1 cellular context compared by ENCODE assay signal in the genomic region with DNA sequence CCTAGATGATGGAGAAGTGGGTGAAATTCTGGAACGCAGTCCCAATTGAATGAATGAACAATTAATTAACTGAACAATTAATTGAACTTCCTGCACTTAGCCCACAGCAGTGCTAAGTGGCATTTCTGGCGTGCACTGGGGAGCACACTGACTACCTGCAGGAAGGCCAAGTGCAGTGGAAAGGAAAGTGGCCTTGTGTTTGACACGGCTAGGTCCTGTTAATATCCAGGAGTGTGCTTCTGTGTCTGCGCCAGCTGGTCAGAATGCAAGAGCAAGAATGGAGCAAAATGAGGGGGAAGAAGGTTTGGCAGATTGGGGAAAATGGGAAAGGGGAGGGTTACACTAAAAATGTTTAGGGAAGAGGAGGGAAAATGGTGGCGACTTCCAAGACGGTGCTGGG.
TF ChIP-seq lines count a peak whose summit lies in the region.

No MANE protein-coding gene starts in this region.

TF ChIP-seq in H1, 55 proteins besides CTCF, POLR2A, EP300 and RAD21:
- TF ChIP-seq FOSL1 (IDR thresholded peaks at IDR 0.05; ENCODE audit: insufficient read depth, low read depth, low read length): no peak
